ENCODE assay signal across 8 cellular contexts in the genomic region with DNA sequence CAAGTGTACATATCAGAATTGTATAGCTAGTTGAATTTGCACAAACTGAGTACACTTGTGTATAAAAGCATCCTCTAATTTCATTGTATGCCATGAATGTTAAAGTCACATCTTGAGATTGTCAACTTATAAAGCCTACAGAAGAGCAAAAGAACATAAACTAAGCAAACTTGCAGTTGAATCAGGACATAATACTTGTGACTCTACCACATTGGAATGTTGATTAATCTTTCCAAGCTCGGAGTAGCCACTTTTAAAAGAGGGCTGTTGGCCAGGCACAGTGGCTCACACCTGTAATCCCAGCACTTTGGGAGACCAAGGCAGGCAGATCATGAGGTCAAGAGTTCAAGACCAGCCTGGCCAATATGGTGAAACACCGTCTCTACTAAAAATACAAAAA.
DNase-seq lines count a peak whose midpoint lies in the region; ATAC-seq, FAIRE-seq and TF ChIP-seq lines count a peak whose summit lies in the region.
"Not testable (repeated sequence)": the region's sequence is repeated elsewhere in the genome, so short reads cannot be mapped to it uniquely, and the experiment has no call there.

No MANE protein-coding gene starts in this region.

- H3K79me2 ChIP-seq in fibroblast of lung (ENCODE audit: control insufficient read depth, insufficient read depth, low read length), result not testable (repeated sequence)

- not testable (repeated sequence) for H3K9me3 ChIP-seq in fibroblast of lung (ENCODE audit: control insufficient read depth, insufficient read depth, low read depth, low read length)

- H3K36me3 ChIP-seq in fibroblast of lung (ENCODE audit: control insufficient read depth, insufficient read depth, low read length), result not testable (repeated sequence)

- TF ChIP-seq CTCF in fibroblast of lung (conservative IDR thresholded peaks at IDR 0.05 in 1 of 2, IDR thresholded peaks at IDR 0.05 in 1 of 2; ENCODE audit: low read depth in 1 of 2, low read length in 2 of 2), result not testable (repeated sequence)

- in situ Hi-C loops in ACHN (cut with HindIII; ENCODE audit: low pct_ligation_motif_present, low pct_unique_long_range_greater_than_20kb, low sequenced_read_pairs), result not testable (repeated sequence)

- H3K27me3 ChIP-seq in fibroblast of lung (ENCODE audit: control insufficient read depth, insufficient read depth, low read length), result not testable (repeated sequence)

- H3K9ac ChIP-seq in fibroblast of lung (ENCODE audit: insufficient read depth, low read length), result not testable (repeated sequence)

- not testable (repeated sequence) for H3K4me1 ChIP-seq in fibroblast of lung (ENCODE audit: control insufficient read depth, extremely low read depth, insufficient read depth, low read length)

- TF ChIP-seq POLR2A in H54 (IDR thresholded peaks at IDR 0.05; ENCODE audit: low read depth, low read length), result not testable (repeated sequence)

- DNase-seq in ACHN (peak; percentile 35), HT1080 (ENCODE audit: low read depth) (peak; percentile 46), NCI-H226 (peak; percentile 11), astrocyte of the hippocampus (ENCODE audit: low read depth, low spot score) (peak; percentile 58), fibroblast of lung (ENCODE audit: low read depth in 2 of 2) (peak; percentile 39 to 70), non-pigmented ciliary epithelial cell (ENCODE audit: low read depth) (peak; percentile 19)
- DNase-seq in H54 (ENCODE audit: insufficient read length, low spot score), result not testable (repeated sequence)

- not testable (repeated sequence) for H3K27ac ChIP-seq in fibroblast of lung (ENCODE audit: insufficient read depth, low read length)

- H2AFZ ChIP-seq in fibroblast of lung (ENCODE audit: low read length), result not testable (repeated sequence)

- H3K4me3 ChIP-seq in fibroblast of lung (replicated peaks in 1 of 4; ENCODE audit: control extremely low read depth in 1 of 4, insufficient read depth in 1 of 4, low read depth in 3 of 4, low read length in 4 of 4), result not testable (repeated sequence)

- not testable (repeated sequence) for H3K4me2 ChIP-seq in fibroblast of lung (ENCODE audit: extremely low read depth, insufficient read depth, low read length)

- not testable (repeated sequence) for H4K20me1 ChIP-seq in fibroblast of lung (ENCODE audit: control insufficient read depth, extremely low read depth, insufficient read depth, low read length)

- peak; percentile 91 for ATAC-seq in SK-N-SH treated with all-trans-retinoic acid at 6 μM for 48 hours

- peak; percentile 75 for FAIRE-seq in H54 (lab: Jason Lieb, UNC)

TF ChIP-seq in SK-N-SH treated with all-trans-retinoic acid at 6 μM for 48 hours, 23 proteins besides CTCF, POLR2A, EP300 and RAD21:
- 0 out of 2 replicates have a peak, but pooled peaks have one; percentile 19 for TF ChIP-seq ZC3H10 (CRISPR knock-in tag; IDR thresholded peaks at IDR 0.05)
